ENCODE assay signal across 8 cellular contexts in genomic region chr1:42938596-42939184, GRCh38. TPM values are rescaled to one million over a fixed set of nuclear protein-coding genes. Genes with fewer than 3 reads are reported as not detected.
DNase-seq lines count a peak whose midpoint lies in the region; ATAC-seq and TF ChIP-seq lines count a peak whose summit lies in the region.
"Had no signal": no experiment of that assay in that cellular context is flagged by ENCODE, and none has a peak within 500 bp of the region (broad histone marks: within the 10 kb centered on the region; RNA-seq: fewer than 3 reads in every experiment).

No MANE protein-coding gene starts in this region.

- TF ChIP-seq POLR2A in Peyer's patch (IDR thresholded peaks at IDR 0.05), result no peak

- DNase-seq in GM23248 (no peak), Peyer's patch (peak in 2 of 3 donors; percentile 40 to 41), DMS79 (lab: John Stamatoyannopoulos, UW) (no peak)
- no peak for DNase-seq in effector memory CD8-positive, alpha-beta T cell
- DNase-seq in stimulated activated CD4-positive, alpha-beta T cell treated with anti-CD3 and anti-CD28 coated beads, Interleukin-4, amount 100 ng/mL, for 24 hours, result no peak
- DNase-seq: NCI-H1417 treated with DMSO at 0.1 percent for 48 hours had no signal

- H3K36me3 ChIP-seq in GM23248 (ENCODE audit: low read depth) (peaks cover 18% of the 10 kb centered on the region; the same call in 1 of the 2 replicates), Peyer's patch (peaks cover 0 to 8% (median 0%) of the 10 kb centered on the region in 3 donors)

- no peak for TF ChIP-seq CTCF in Peyer's patch (IDR thresholded peaks at IDR 0.05)

- peaks cover 88 to 90% of the 10 kb centered on the region in 2 donors for H3K4me1 Mint-ChIP-seq in effector memory CD8-positive, alpha-beta T cell (ENCODE audit: low read depth in 2 of 2)

- peak overlapping the region; percentile 97 for H3K27ac ChIP-seq in GM23248
- peak overlapping the region; percentile 25 to 87 (median 64) for H3K27ac ChIP-seq in Peyer's patch
- peak overlapping the region in 19 of 21 experiments; percentile 3 to 98 (median 71) for H3K27ac ChIP-seq in skin epidermis

- peaks cover 88% of the 10 kb centered on the region for H3K36me3 Mint-ChIP-seq in effector memory CD8-positive, alpha-beta T cell (ENCODE audit: insufficient read depth)

- no peaks in the 10 kb centered on the region for H4K20me1 ChIP-seq in GM23248 (ENCODE audit: insufficient read depth)

- peaks cover 73% of the 10 kb centered on the region for H3K79me2 ChIP-seq in GM23248 (ENCODE audit: insufficient read depth)

- no peaks in the 10 kb centered on the region for H3K9me3 Mint-ChIP-seq in effector memory CD8-positive, alpha-beta T cell

- peaks cover 69% of the 10 kb centered on the region for H3K4me1 ChIP-seq in GM23248 (ENCODE audit: insufficient read depth)
- peaks cover 12 to 70% (median 63%) of the 10 kb centered on the region in 4 donors for H3K4me1 ChIP-seq in Peyer's patch

- 91 to 93% methylated on average over 9 of the region's 9 CpGs for WGBS in GM23248 (ENCODE audit: low coverage in 1 of 2, low lambda C conversion rate in 2 of 2, missing lambda C conversion rate in 2 of 2), 2 experiments

- in situ Hi-C loops in GM23248 (cut with MboI), result no loop called here

- H3K4me2 ChIP-seq in GM23248 (ENCODE audit: unreplicated experiment), result no peak overlapping the region

- H3K9me2 ChIP-seq in GM23248 (ENCODE audit: insufficient read depth), result no peaks in the 10 kb centered on the region

- no peaks in the 10 kb centered on the region for H3K27me3 Mint-ChIP-seq in effector memory CD8-positive, alpha-beta T cell

- no peak for ATAC-seq in effector memory CD8-positive, alpha-beta T cell (replicated peaks)
- no peak for ATAC-seq in HG03175 (IDR thresholded peaks at IDR 0.05; ENCODE audit: unreplicated experiment)

- no peaks in the 10 kb centered on the region for H3K9me3 ChIP-seq in GM23248 (ENCODE audit: low read depth)
- no peaks in the 10 kb centered on the region for H3K9me3 ChIP-seq in Peyer's patch

- peak overlapping the region; percentile 91 to 97 for H3K27ac Mint-ChIP-seq in effector memory CD8-positive, alpha-beta T cell

- H3K4me3 ChIP-seq in GM23248, result no peak overlapping the region
- no peak overlapping the region for H3K4me3 ChIP-seq in Peyer's patch
- no peak overlapping the region for H3K4me3 ChIP-seq in skin epidermis

- H3F3A ChIP-seq in GM23248 (ENCODE audit: insufficient read depth), result peaks cover 61% of the 10 kb centered on the region

- H3K4me3 Mint-ChIP-seq in effector memory CD8-positive, alpha-beta T cell, result peak overlapping the region; percentile 80 to 84

- no peaks in the 10 kb centered on the region for H3K27me3 ChIP-seq in GM23248 (replicated peaks; ENCODE audit: insufficient read depth)
- H3K27me3 ChIP-seq in Peyer's patch, result no peaks in the 10 kb centered on the region

- no peak overlapping the region for H3K9ac ChIP-seq in GM23248

- H2AFZ ChIP-seq in GM23248, result no peak overlapping the region

RNA-seq across cellular contexts. Expression of gene SLC2A1, which starts 20.0 kb away (rescaled TPM):
- total RNA-seq in GM23248 (2014; rRNA removed; shearing (Covaris generic)), result 315 and 361 TPM in 2 replicates
- 142 and 143 TPM in 2 replicates for polyA plus RNA-seq in GM23248 (2016; fragmentation: Nextera tagmentation; extraction: Ambion mirVana)
- 10 to 100 TPM; 15.7 to 35.7 (median 32.3) TPM for total RNA-seq in Peyer's patch

Comparison
In these comparisons a context has a peak if more than half of its experiments do, and no peak if none do; other contexts are left out.
1. DNase-seq: peak in Peyer's patch (2 of 3); none in GM23248 (single experiment), effector memory CD8-positive, alpha-beta T cell (0 of 3), stimulated activated CD4-positive, alpha-beta T cell treated with anti-CD3 and anti-CD28 coated beads, Interleukin-4, amount 100 ng/mL, for 24 hours (single experiment) and DMS79 (single experiment).
2. Peak in every context shown above with its lines, with median percentiles within 50 percentile points of each other: H3K27ac ChIP-seq.